3 cellular contexts compared by ENCODE assay signal in genomic region chr5:107936532-107936931, GRCh38.
TF ChIP-seq lines count a peak whose summit lies in the region.

No MANE protein-coding gene starts in this region.

TF ChIP-seq in GM23338, 12 proteins besides CTCF, POLR2A, EP300 and RAD21:
- TF ChIP-seq POLR2AphosphoS5 (IDR thresholded peaks at IDR 0.05; ENCODE audit: low read depth) (no peak), STAT1 (IDR thresholded peaks at IDR 0.05; ENCODE audit: unreplicated experiment) (no peak), NANOG (IDR thresholded peaks at IDR 0.05; ENCODE audit: borderline replicate concordance) (no peak), REST (IDR thresholded peaks at IDR 0.05; ENCODE audit: unreplicated experiment) (no peak), ZNF331 (CRISPR knock-in tag; IDR thresholded peaks at IDR 0.05; ENCODE audit: low read depth) (no peak), CREB1 (CRISPR knock-in tag; IDR thresholded peaks at IDR 0.05; ENCODE audit: low read depth) (no peak), JUNB (IDR thresholded peaks at IDR 0.05; ENCODE audit: unreplicated experiment) (no peak), ETS1 (IDR thresholded peaks at IDR 0.05) (no peak), ZNF114 (CRISPR knock-in tag; IDR thresholded peaks at IDR 0.05) (no peak), EZH2phosphoT487 (IDR thresholded peaks at IDR 0.05; ENCODE audit: unreplicated experiment) (no peak)

TF ChIP-seq in H1, 55 proteins besides CTCF, POLR2A, EP300 and RAD21:
- TF ChIP-seq CREB1 (IDR thresholded peaks at IDR 0.05) (no peak), MAFK (IDR thresholded peaks at IDR 0.05; ENCODE audit: low read depth, low read length) (no peak), BRCA1 (IDR thresholded peaks at IDR 0.05; ENCODE audit: low read depth, low read length) (no peak), JUND (IDR thresholded peaks at IDR 0.05; ENCODE audit: low read length) (no peak), RXRA (IDR thresholded peaks at IDR 0.05; ENCODE audit: insufficient read depth, low read depth, low read length) (no peak), EZH2 (IDR thresholded peaks at IDR 0.05; ENCODE audit: low read depth, low read length, severe bottlenecking) (no peak), USF2 (IDR thresholded peaks at IDR 0.05; ENCODE audit: low read length) (no peak), POU5F1 (IDR thresholded peaks at IDR 0.05; ENCODE audit: low read depth, low read length) (no peak), HDAC2 (IDR thresholded peaks at IDR 0.05; ENCODE audit: borderline replicate concordance in 1 of 2, low read depth in 2 of 2, low read length in 2 of 2) (no peak), CBX8 (IDR thresholded peaks at IDR 0.05; ENCODE audit: borderline replicate concordance, low read depth, low read length) (no peak), SP2 (IDR thresholded peaks at IDR 0.05; ENCODE audit: low read length) (no peak), CEBPB (IDR thresholded peaks at IDR 0.05; ENCODE audit: low read depth, low read length) (no peak), HDAC6 (IDR thresholded peaks at IDR 0.05; ENCODE audit: low read depth, low read length) (no peak), NANOG (IDR thresholded peaks at IDR 0.05; ENCODE audit: insufficient read depth, low read depth, low read length, poor library complexity, severe bottlenecking) (no peak)

TF ChIP-seq in neural cell, 6 proteins besides CTCF, POLR2A, EP300 and RAD21:
- TF ChIP-seq SMC3 (conservative IDR thresholded peaks at IDR 0.05; ENCODE audit: poor library complexity): no peak
- no peak for TF ChIP-seq TAF1 (IDR thresholded peaks at IDR 0.05; ENCODE audit: low read depth)
- no peak for TF ChIP-seq MXI1 (conservative IDR thresholded peaks at IDR 0.05; ENCODE audit: poor library complexity, severe bottlenecking)
- no peak for TF ChIP-seq EZH2 (IDR thresholded peaks at IDR 0.05; ENCODE audit: borderline replicate concordance, insufficient read depth, low read length, poor library complexity, severe bottlenecking)
- TF ChIP-seq POLR2AphosphoS5 (IDR thresholded peaks at IDR 0.05): no peak
- TF ChIP-seq REST (IDR thresholded peaks at IDR 0.05; ENCODE audit: borderline replicate concordance): no peak
